ENCODE assay signal across 1 cellular context in the genomic region with DNA sequence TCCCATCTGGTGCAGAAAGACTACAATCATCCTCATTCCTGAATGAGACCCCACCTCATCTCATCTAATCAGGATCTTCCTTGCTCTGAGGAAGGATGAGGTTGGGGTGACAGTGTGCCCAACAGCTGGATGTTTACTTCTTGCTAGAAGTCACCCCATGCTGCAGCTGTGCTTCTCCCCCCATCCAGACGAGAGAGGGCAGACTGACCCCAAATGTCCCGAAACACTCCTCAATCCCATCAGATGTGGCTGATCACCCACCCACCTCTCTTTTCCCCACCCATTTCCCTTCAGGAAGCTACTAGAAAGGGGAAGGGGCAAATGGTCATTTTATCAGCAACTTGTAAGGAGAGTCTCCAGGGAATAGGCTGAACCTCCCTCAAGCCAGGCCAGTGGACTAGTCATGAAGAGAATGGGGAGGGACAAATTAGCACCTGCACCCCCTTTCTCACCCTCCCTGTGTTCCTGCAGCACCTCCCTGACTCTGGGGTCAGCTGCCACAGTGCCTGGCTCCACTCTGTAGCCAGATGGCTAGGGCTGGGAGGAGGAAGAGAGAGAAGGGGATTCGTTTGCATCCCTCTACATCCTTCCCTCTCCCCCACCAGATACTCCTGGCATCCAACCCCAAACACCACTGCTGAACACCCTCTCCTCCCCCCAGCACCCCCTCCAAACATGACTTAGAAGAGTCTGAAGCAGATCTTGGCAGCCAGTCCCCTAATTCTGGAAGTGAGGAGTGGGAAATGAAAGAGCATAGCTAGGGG.
TF ChIP-seq lines count a peak whose summit lies in the region.

No MANE protein-coding gene starts in this region.

TF ChIP-seq in HCT116, 20 proteins besides CTCF, POLR2A, EP300 and RAD21 (continued from another document):
- TF ChIP-seq, protein P1, sequence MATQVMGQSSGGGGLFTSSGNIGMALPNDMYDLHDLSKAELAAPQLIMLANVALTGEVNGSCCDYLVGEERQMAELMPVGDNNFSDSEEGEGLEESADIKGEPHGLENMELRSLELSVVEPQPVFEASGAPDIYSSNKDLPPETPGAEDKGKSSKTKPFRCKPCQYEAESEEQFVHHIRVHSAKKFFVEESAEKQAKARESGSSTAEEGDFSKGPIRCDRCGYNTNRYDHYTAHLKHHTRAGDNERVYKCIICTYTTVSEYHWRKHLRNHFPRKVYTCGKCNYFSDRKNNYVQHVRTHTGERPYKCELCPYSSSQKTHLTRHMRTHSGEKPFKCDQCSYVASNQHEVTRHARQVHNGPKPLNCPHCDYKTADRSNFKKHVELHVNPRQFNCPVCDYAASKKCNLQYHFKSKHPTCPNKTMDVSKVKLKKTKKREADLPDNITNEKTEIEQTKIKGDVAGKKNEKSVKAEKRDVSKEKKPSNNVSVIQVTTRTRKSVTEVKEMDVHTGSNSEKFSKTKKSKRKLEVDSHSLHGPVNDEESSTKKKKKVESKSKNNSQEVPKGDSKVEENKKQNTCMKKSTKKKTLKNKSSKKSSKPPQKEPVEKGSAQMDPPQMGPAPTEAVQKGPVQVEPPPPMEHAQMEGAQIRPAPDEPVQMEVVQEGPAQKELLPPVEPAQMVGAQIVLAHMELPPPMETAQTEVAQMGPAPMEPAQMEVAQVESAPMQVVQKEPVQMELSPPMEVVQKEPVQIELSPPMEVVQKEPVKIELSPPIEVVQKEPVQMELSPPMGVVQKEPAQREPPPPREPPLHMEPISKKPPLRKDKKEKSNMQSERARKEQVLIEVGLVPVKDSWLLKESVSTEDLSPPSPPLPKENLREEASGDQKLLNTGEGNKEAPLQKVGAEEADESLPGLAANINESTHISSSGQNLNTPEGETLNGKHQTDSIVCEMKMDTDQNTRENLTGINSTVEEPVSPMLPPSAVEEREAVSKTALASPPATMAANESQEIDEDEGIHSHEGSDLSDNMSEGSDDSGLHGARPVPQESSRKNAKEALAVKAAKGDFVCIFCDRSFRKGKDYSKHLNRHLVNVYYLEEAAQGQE (IDR thresholded peaks at IDR 0.05; ENCODE audit: low read depth), result no peak
- TF ChIP-seq FOSL1 (IDR thresholded peaks at IDR 0.05; ENCODE audit: low read depth), result no peak
- no peak for TF ChIP-seq EZH2 (IDR thresholded peaks at IDR 0.05)
- TF ChIP-seq ELF1 (IDR thresholded peaks at IDR 0.05; ENCODE audit: borderline replicate concordance, low read depth), result no peak
- TF ChIP-seq, protein P2, sequence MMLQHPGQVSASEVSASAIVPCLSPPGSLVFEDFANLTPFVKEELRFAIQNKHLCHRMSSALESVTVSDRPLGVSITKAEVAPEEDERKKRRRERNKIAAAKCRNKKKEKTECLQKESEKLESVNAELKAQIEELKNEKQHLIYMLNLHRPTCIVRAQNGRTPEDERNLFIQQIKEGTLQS (IDR thresholded peaks at IDR 0.05), result no peak
- TF ChIP-seq ZNF274 (IDR thresholded peaks at IDR 0.05; ENCODE audit: low read depth, low read length), result no peak
- TF ChIP-seq, protein P3, sequence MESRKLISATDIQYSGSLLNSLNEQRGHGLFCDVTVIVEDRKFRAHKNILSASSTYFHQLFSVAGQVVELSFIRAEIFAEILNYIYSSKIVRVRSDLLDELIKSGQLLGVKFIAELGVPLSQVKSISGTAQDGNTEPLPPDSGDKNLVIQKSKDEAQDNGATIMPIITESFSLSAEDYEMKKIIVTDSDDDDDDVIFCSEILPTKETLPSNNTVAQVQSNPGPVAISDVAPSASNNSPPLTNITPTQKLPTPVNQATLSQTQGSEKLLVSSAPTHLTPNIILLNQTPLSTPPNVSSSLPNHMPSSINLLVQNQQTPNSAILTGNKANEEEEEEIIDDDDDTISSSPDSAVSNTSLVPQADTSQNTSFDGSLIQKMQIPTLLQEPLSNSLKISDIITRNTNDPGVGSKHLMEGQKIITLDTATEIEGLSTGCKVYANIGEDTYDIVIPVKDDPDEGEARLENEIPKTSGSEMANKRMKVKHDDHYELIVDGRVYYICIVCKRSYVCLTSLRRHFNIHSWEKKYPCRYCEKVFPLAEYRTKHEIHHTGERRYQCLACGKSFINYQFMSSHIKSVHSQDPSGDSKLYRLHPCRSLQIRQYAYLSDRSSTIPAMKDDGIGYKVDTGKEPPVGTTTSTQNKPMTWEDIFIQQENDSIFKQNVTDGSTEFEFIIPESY (IDR thresholded peaks at IDR 0.05; ENCODE audit: extremely low read depth, insufficient replicate concordance, low read length), result no peak
- no peak for TF ChIP-seq SRF (IDR thresholded peaks at IDR 0.05; ENCODE audit: low read depth)
- TF ChIP-seq SP1 (IDR thresholded peaks at IDR 0.05; ENCODE audit: low read depth), result no peak
- TF ChIP-seq CBX3 (IDR thresholded peaks at IDR 0.05; ENCODE audit: low read depth), result no peak
TF ChIP-seq in HCT116: peak in this region for 0.
